11 cellular contexts compared by ENCODE assay signal in the genomic region with DNA sequence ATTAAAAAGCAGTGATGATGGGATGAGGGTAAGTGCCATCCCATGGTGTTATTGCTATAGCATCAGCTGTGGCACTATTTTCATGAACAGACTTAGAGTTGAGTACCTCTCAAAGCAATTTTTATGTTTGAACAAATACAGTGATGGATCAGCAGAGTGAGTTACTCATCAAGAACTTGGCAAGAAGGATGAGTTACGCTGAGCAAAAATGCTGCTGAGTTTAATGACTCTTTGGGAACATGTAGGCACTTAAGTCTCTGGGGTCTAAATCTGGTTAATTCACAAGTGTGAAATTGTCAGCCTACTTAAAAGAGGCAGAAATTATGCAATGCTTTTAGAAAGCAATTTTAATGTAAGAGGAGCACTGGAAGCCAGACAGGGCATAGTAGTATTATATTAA.
DNase-seq lines count a peak whose midpoint lies in the region; ATAC-seq, FAIRE-seq and TF ChIP-seq lines count a peak whose summit lies in the region.
"Had no signal": no experiment of that assay in that cellular context is flagged by ENCODE, and none has a peak within 500 bp of the region (broad histone marks: within the 10 kb centered on the region; RNA-seq: fewer than 3 reads in every experiment).

No MANE protein-coding gene starts in this region.

- H3K9me3 ChIP-seq in astrocyte (ENCODE audit: insufficient read depth, low read depth, low read length), result no peaks in the 10 kb centered on the region
- H3K9me3 ChIP-seq: BLaER1 had no signal

- no peak for ATAC-seq in HG02642 (IDR thresholded peaks at IDR 0.05; ENCODE audit: poor library complexity, unreplicated experiment)
- ATAC-seq: activated T-cell treated with anti-CD3 and anti-CD28 coated beads, Interleukin-2, amount 50 U/mL, for 4 hours had no signal

- H3K36me3 ChIP-seq in astrocyte (ENCODE audit: insufficient read depth, low read length), result no peaks in the 10 kb centered on the region
- H3K36me3 ChIP-seq: BLaER1 had no signal

- H3K27me3 ChIP-seq in astrocyte (ENCODE audit: insufficient read depth, low read length), result no peaks in the 10 kb centered on the region
- H3K27me3 ChIP-seq: BLaER1 had no signal

- peaks cover 10% of the 10 kb centered on the region for H3K9me3 Mint-ChIP-seq in T-helper 1 cell treated with Interleukin-12 subunit alpha and Interleukin-12 subunit beta and Interleukin-4 antibody, amounts not matched to agents 30 μg/mL and 1 μg/mL, for 36 hours
- no peaks in the 10 kb centered on the region for H3K9me3 Mint-ChIP-seq in astrocyte (ENCODE audit: unreplicated experiment)
- H3K9me3 Mint-ChIP-seq: activated T-cell treated with anti-CD3 and anti-CD28 coated beads, Interleukin-2, amount 50 U/mL, for 4 hours had no signal

- no peak overlapping the region for H3K4me3 Mint-ChIP-seq in T-helper 1 cell treated with Interleukin-12 subunit alpha and Interleukin-12 subunit beta and Interleukin-4 antibody, amounts not matched to agents 30 μg/mL and 1 μg/mL, for 36 hours
- no peak overlapping the region for H3K4me3 Mint-ChIP-seq in astrocyte (ENCODE audit: unreplicated experiment)
- H3K4me3 Mint-ChIP-seq: activated T-cell treated with anti-CD3 and anti-CD28 coated beads, Interleukin-2, amount 50 U/mL, for 4 hours had no signal

- H3K9ac ChIP-seq in astrocyte (ENCODE audit: low read length), result no peak overlapping the region
- H3K9ac ChIP-seq: BLaER1 had no signal

- H3K79me2 ChIP-seq in astrocyte (ENCODE audit: insufficient read depth, low read length), result no peaks in the 10 kb centered on the region

- no peak overlapping the region for H2AFZ ChIP-seq in astrocyte (ENCODE audit: low read depth, low read length)

- no peaks in the 10 kb centered on the region for H4K20me1 ChIP-seq in astrocyte (ENCODE audit: insufficient read depth, low read length)
- H4K20me1 ChIP-seq: BLaER1 had no signal

- no peak overlapping the region for H3K4me3 ChIP-seq in astrocyte (ENCODE audit: insufficient read depth, low read depth, low read length)
- H3K4me3 ChIP-seq: BLaER1, skin epidermis had no signal

- H3K36me3 Mint-ChIP-seq in T-helper 1 cell treated with Interleukin-12 subunit alpha and Interleukin-12 subunit beta and Interleukin-4 antibody, amounts not matched to agents 30 μg/mL and 1 μg/mL, for 36 hours (ENCODE audit: low read depth), result peaks cover 13% of the 10 kb centered on the region
- peaks cover under 1% of the 10 kb centered on the region for H3K36me3 Mint-ChIP-seq in astrocyte (ENCODE audit: low read depth, unreplicated experiment)

- H3K4me1 ChIP-seq in astrocyte (ENCODE audit: insufficient read depth, low read length), result peaks cover 6% of the 10 kb centered on the region
- H3K4me1 ChIP-seq: BLaER1 had no signal

- no peak overlapping the region for H3K27ac ChIP-seq in astrocyte (ENCODE audit: low read depth, low read length)
- H3K27ac ChIP-seq: BLaER1, skin epidermis had no signal

- H3K27ac Mint-ChIP-seq in T-helper 1 cell treated with Interleukin-12 subunit alpha and Interleukin-12 subunit beta and Interleukin-4 antibody, amounts not matched to agents 30 μg/mL and 1 μg/mL, for 36 hours, result peak overlapping the region; percentile 69
- no peak overlapping the region for H3K27ac Mint-ChIP-seq in astrocyte (ENCODE audit: unreplicated experiment)

- H3K27me3 Mint-ChIP-seq in T-helper 1 cell treated with Interleukin-12 subunit alpha and Interleukin-12 subunit beta and Interleukin-4 antibody, amounts not matched to agents 30 μg/mL and 1 μg/mL, for 36 hours (ENCODE audit: low read depth), result no peaks in the 10 kb centered on the region
- no peaks in the 10 kb centered on the region for H3K27me3 Mint-ChIP-seq in astrocyte (ENCODE audit: low read depth, unreplicated experiment)

- no peak overlapping the region for H3K4me2 ChIP-seq in astrocyte (ENCODE audit: low read length)
- H3K4me2 ChIP-seq: BLaER1 had no signal

- peaks cover 32% of the 10 kb centered on the region for H3K4me1 Mint-ChIP-seq in T-helper 1 cell treated with Interleukin-12 subunit alpha and Interleukin-12 subunit beta and Interleukin-4 antibody, amounts not matched to agents 30 μg/mL and 1 μg/mL, for 36 hours (ENCODE audit: low read depth)
- peaks cover 8% of the 10 kb centered on the region for H3K4me1 Mint-ChIP-seq in astrocyte (ENCODE audit: low read depth, unreplicated experiment)

- TF ChIP-seq CTCF in astrocyte (IDR thresholded peaks at IDR 0.05; ENCODE audit: insufficient read depth, low read depth, low read length), result no peak

- FAIRE-seq in astrocyte (lab: Jason Lieb, UNC), result peak; percentile 91

- DNase-seq in T-helper 1 cell (no peak), NCI-H1436 (lab: John Stamatoyannopoulos, UW) (peak; percentile 79), astrocyte (ENCODE audit: low read depth) (peak; percentile 90), renal cortical epithelial cell (ENCODE audit: low read depth) (peak; percentile 44), COLO829 (ENCODE audit: low spot score) (no peak), NCI-H2196 treated with DMSO at 0.1 percent for 48 hours (lab: John Stamatoyannopoulos, UW; ENCODE audit: unreplicated experiment) (no peak)
- DNase-seq: activated T-cell treated with anti-CD3 and anti-CD28 coated beads, Interleukin-2, amount 50 U/mL, for 4 hours had no signal

Comparison
In these comparisons a context has a peak if more than half of its experiments do, and no peak if none do; other contexts are left out.
1. DNase-seq: peak in NCI-H1436 (single experiment), astrocyte (single experiment) and renal cortical epithelial cell (single experiment); none in T-helper 1 cell (0 of 5), COLO829 (single experiment) and NCI-H2196 treated with DMSO at 0.1 percent for 48 hours (single experiment).